24 cellular contexts compared by ENCODE assay signal in genomic region chr22:28017859-28018258, GRCh38.
DNase-seq lines count a peak whose midpoint lies in the region; ATAC-seq and TF ChIP-seq lines count a peak whose summit lies in the region.
"Had no signal": no experiment of that assay in that cellular context is flagged by ENCODE, and none has a peak within 500 bp of the region (broad histone marks: within the 10 kb centered on the region; RNA-seq: fewer than 3 reads in every experiment).

No MANE protein-coding gene starts in this region.

- TF ChIP-seq EP300 in sigmoid colon (IDR thresholded peaks at IDR 0.05) = no peak

- H3K36me3 ChIP-seq in HEK293 (ENCODE audit: control insufficient read depth in 2 of 2, insufficient read depth in 1 of 2, low read length in 2 of 2) = peaks cover 0 to 5% of the 10 kb centered on the region in 2 experiments; a peak in 1 of 3 replicates
- H3K36me3 ChIP-seq in lower lobe of right lung = peaks cover 14% of the 10 kb centered on the region
- peaks cover 0 to 12% (median 6%) of the 10 kb centered on the region in 4 donors for H3K36me3 ChIP-seq in sigmoid colon
- H3K36me3 ChIP-seq: cardiac muscle cell, pancreas had no signal

- no peak for TF ChIP-seq POLR2A in sigmoid colon (IDR thresholded peaks at IDR 0.05)

- peak; percentile 11 for DNase-seq in activated T-cell treated with anti-CD3 and anti-CD28 coated beads, Interleukin-2, amount 50 U/mL, for 1 hour
- no peak for DNase-seq in activated T-cell treated with anti-CD3 and anti-CD28 coated beads, Interleukin-2, amount 50 U/mL, for 4 hours
- DNase-seq in lower lobe of right lung (peak; percentile 28), sigmoid colon (peak; percentile 57)
- DNase-seq in natural killer cell treated with Interleukin-12 subunit alpha and Interleukin-12 subunit beta and Interleukin-15 and Interleukin-18, amount 100 ng/mL, for 72 hours (ENCODE audit: low spot score) = no peak
- DNase-seq in central memory CD4-positive, alpha-beta T cell = no peak
- DNase-seq: activated CD4-positive, alpha-beta T cell treated with anti-CD3 and anti-CD28 coated beads, Interleukin-2, amount 50 U/mL, for 4 hours; activated naive CD4-positive, alpha-beta T cell treated with Interleukin-2 at 50 U/mL for 16 hours; anterior cingulate cortex; GOT3; KG1; kidney glomerular epithelial cell; MM.1S; naive B cell; NCI-H2081; NCI-H345; NCI-H774 had no signal

- WGBS in sigmoid colon, 2 donors = 91 to 92% methylated on average over 4 of the region's 4 CpGs

- POLR2A ChIA-PET in HEK293 (lab: Yijun Ruan, JAX) = no interaction called here

- intact Hi-C loops in lower lobe of right lung (cut with DNase I) = no loop called here
- intact Hi-C loops in sigmoid colon (cut with DNase I) = no loop called here

- H3K27me3 Mint-ChIP-seq in activated T-cell treated with anti-CD3 and anti-CD28 coated beads, Interleukin-2, amount 50 U/mL, for 4 hours (ENCODE audit: low read depth) = no peaks in the 10 kb centered on the region
- H3K27me3 Mint-ChIP-seq in natural killer cell treated with Interleukin-12 subunit alpha and Interleukin-12 subunit beta and Interleukin-15 and Interleukin-18, amount 100 ng/mL, for 72 hours = no peaks in the 10 kb centered on the region
- H3K27me3 Mint-ChIP-seq: B cell, naive B cell had no signal

- no peaks in the 10 kb centered on the region for H3K27me3 ChIP-seq in lower lobe of right lung (ENCODE audit: low read depth)
- no peaks in the 10 kb centered on the region for H3K27me3 ChIP-seq in sigmoid colon
- H3K27me3 ChIP-seq: cardiac muscle cell, dorsolateral prefrontal cortex, pancreas, upper lobe of left lung had no signal

- H3K4me1 Mint-ChIP-seq in activated T-cell treated with anti-CD3 and anti-CD28 coated beads, Interleukin-2, amount 50 U/mL, for 4 hours (ENCODE audit: low read depth) = peaks cover 2% of the 10 kb centered on the region
- no peaks in the 10 kb centered on the region for H3K4me1 Mint-ChIP-seq in natural killer cell treated with Interleukin-12 subunit alpha and Interleukin-12 subunit beta and Interleukin-15 and Interleukin-18, amount 100 ng/mL, for 72 hours (ENCODE audit: low read depth in 2 of 2)

- CTCF ChIA-PET in HEK293 (lab: Yijun Ruan, JAX) = interaction anchor here (0.6 to 1.6 kb wide), 2 partner anchors 132 to 185 kb away, joined by 3 to 6 read pairs; no protein-coding TSS in a partner anchor

- ATAC-seq in activated T-cell treated with anti-CD3 and anti-CD28 coated beads, Interleukin-2, amount 50 U/mL, for 4 hours = no peak
- ATAC-seq in lower lobe of right lung = no peak
- no peak for ATAC-seq in natural killer cell treated with Interleukin-12 subunit alpha and Interleukin-12 subunit beta and Interleukin-15 and Interleukin-18, amount 100 ng/mL, for 72 hours
- no peak for ATAC-seq in HG03565 (IDR thresholded peaks at IDR 0.05; ENCODE audit: unreplicated experiment)
- ATAC-seq: pancreas had no signal

- H3K27ac Mint-ChIP-seq in natural killer cell treated with Interleukin-12 subunit alpha and Interleukin-12 subunit beta and Interleukin-15 and Interleukin-18, amount 100 ng/mL, for 72 hours = no peak overlapping the region
- H3K27ac Mint-ChIP-seq: B cell had no signal

- H3K27ac ChIP-seq in HEK293 (ENCODE audit: extremely low read depth, low read depth, low read length) (no peak overlapping the region), lower lobe of right lung (no peak overlapping the region), sigmoid colon (no peak overlapping the region)
- H3K27ac ChIP-seq: cardiac muscle cell, dorsolateral prefrontal cortex, pancreas had no signal

- no peak overlapping the region for H3K4me3 ChIP-seq in HEK293 (ENCODE audit: low read depth, low read length)
- H3K4me3 ChIP-seq in lower lobe of right lung = no peak overlapping the region
- no peak overlapping the region for H3K4me3 ChIP-seq in sigmoid colon
- H3K4me3 ChIP-seq: cardiac muscle cell, dorsolateral prefrontal cortex, pancreas, upper lobe of left lung had no signal

- TF ChIP-seq CTCF in HEK293 (tag by site-specific recombination; IDR thresholded peaks at IDR 0.05) (no peak), lower lobe of right lung (IDR thresholded peaks at IDR 0.05) (no peak), sigmoid colon (IDR thresholded peaks at IDR 0.05) (no peak)

- H3K4me1 ChIP-seq in HEK293 (ENCODE audit: control insufficient read depth, insufficient read depth, low read length) (no peaks in the 10 kb centered on the region), lower lobe of right lung (peaks cover 30% of the 10 kb centered on the region), sigmoid colon (peaks cover 0 to 17% (median 13%) of the 10 kb centered on the region in 4 donors)
- H3K4me1 ChIP-seq: pancreas had no signal

- H3K9me3 ChIP-seq in HEK293 (ENCODE audit: control insufficient read depth, insufficient read depth, low read depth, low read length) (no peaks in the 10 kb centered on the region), lower lobe of right lung (no peaks in the 10 kb centered on the region), sigmoid colon (no peaks in the 10 kb centered on the region)
- H3K9me3 ChIP-seq: pancreas, upper lobe of left lung had no signal

- H3K9me3 Mint-ChIP-seq in activated T-cell treated with anti-CD3 and anti-CD28 coated beads, Interleukin-2, amount 50 U/mL, for 4 hours = no peaks in the 10 kb centered on the region
- no peaks in the 10 kb centered on the region for H3K9me3 Mint-ChIP-seq in natural killer cell treated with Interleukin-12 subunit alpha and Interleukin-12 subunit beta and Interleukin-15 and Interleukin-18, amount 100 ng/mL, for 72 hours
- H3K9me3 Mint-ChIP-seq: naive B cell had no signal

- H3K4me3 Mint-ChIP-seq in activated T-cell treated with anti-CD3 and anti-CD28 coated beads, Interleukin-2, amount 50 U/mL, for 4 hours = no peak overlapping the region
- no peak overlapping the region for H3K4me3 Mint-ChIP-seq in natural killer cell treated with Interleukin-12 subunit alpha and Interleukin-12 subunit beta and Interleukin-15 and Interleukin-18, amount 100 ng/mL, for 72 hours
- H3K4me3 Mint-ChIP-seq: B cell, naive B cell had no signal

- no peaks in the 10 kb centered on the region for H3K36me3 Mint-ChIP-seq in activated T-cell treated with anti-CD3 and anti-CD28 coated beads, Interleukin-2, amount 50 U/mL, for 4 hours (ENCODE audit: insufficient read depth)
- H3K36me3 Mint-ChIP-seq in natural killer cell treated with Interleukin-12 subunit alpha and Interleukin-12 subunit beta and Interleukin-15 and Interleukin-18, amount 100 ng/mL, for 72 hours = no peaks in the 10 kb centered on the region
- H3K36me3 Mint-ChIP-seq: naive B cell had no signal

TF ChIP-seq in HEK293, 187 proteins besides CTCF, POLR2A, EP300 and RAD21:
- TF ChIP-seq, protein P1, sequence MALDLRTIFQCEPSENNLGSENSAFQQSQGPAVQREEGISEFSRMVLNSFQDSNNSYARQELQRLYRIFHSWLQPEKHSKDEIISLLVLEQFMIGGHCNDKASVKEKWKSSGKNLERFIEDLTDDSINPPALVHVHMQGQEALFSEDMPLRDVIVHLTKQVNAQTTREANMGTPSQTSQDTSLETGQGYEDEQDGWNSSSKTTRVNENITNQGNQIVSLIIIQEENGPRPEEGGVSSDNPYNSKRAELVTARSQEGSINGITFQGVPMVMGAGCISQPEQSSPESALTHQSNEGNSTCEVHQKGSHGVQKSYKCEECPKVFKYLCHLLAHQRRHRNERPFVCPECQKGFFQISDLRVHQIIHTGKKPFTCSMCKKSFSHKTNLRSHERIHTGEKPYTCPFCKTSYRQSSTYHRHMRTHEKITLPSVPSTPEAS (tag by site-specific recombination; IDR thresholded peaks at IDR 0.05) = peak; percentile 83; the same call in 1 of the 2 replicates
- TF ChIP-seq ZNF785 (tag by site-specific recombination; IDR thresholded peaks at IDR 0.05) = no peak
- TF ChIP-seq ZNF16 (tag by site-specific recombination; IDR thresholded peaks at IDR 0.05; ENCODE audit: low read depth) = no peak
- TF ChIP-seq OVOL3 (tag by site-specific recombination; IDR thresholded peaks at IDR 0.05) = no peak
- no peak for TF ChIP-seq ZBTB21 (tag by site-specific recombination; IDR thresholded peaks at IDR 0.05)
- TF ChIP-seq ZNF544 (tag by site-specific recombination; IDR thresholded peaks at IDR 0.05) = no peak
TF ChIP-seq in HEK293: peak in this region for 1.

Comparison
In these comparisons a context has a peak if more than half of its experiments do, and no peak if none do; other contexts are left out.
1. DNase-seq: peak in activated T-cell treated with anti-CD3 and anti-CD28 coated beads, Interleukin-2, amount 50 U/mL, for 1 hour (single experiment), lower lobe of right lung (single experiment) and sigmoid colon (single experiment); none in activated T-cell treated with anti-CD3 and anti-CD28 coated beads, Interleukin-2, amount 50 U/mL, for 4 hours (single experiment), natural killer cell treated with Interleukin-12 subunit alpha and Interleukin-12 subunit beta and Interleukin-15 and Interleukin-18, amount 100 ng/mL, for 72 hours (single experiment) and central memory CD4-positive, alpha-beta T cell (single experiment).